8 cellular contexts compared by ENCODE assay signal in genomic region chr12:10612954-10613333, GRCh38. TPM values are rescaled to one million over a fixed set of nuclear protein-coding genes. Genes with fewer than 3 reads are reported as not detected.
DNase-seq lines count a peak whose midpoint lies in the region; ATAC-seq and TF ChIP-seq lines count a peak whose summit lies in the region.

No MANE protein-coding gene starts in this region.

- H3K9me3 ChIP-seq in esophagus muscularis mucosa: no peaks in the 10 kb centered on the region

- intact Hi-C loops in esophagus muscularis mucosa (cut with DNase I): loop anchor here (2.0 to 5.0 kb wide), 2 partner anchors 109 to 136 kb away; partner anchors contain the start of gene YBX3

- H3K27ac ChIP-seq in esophagus muscularis mucosa (replicated peaks in 1 of 4): peak overlapping the region; percentile 84 to 93 (median 86)

- 2% methylated on average over 6 of the region's 6 CpGs for WGBS in esophagus muscularis mucosa

- H3K4me1 Mint-ChIP-seq in osteocyte (ENCODE audit: unreplicated experiment): peaks cover 21% of the 10 kb centered on the region

- peak overlapping the region; percentile 99 for H3K27ac Mint-ChIP-seq in osteocyte (ENCODE audit: unreplicated experiment)

- peak overlapping the region; percentile 96 for H3K4me3 Mint-ChIP-seq in osteocyte (ENCODE audit: unreplicated experiment)

- TF ChIP-seq POLR2A in esophagus muscularis mucosa (IDR thresholded peaks at IDR 0.05; ENCODE audit: low read depth): no peak

- ATAC-seq in HG02870 (IDR thresholded peaks at IDR 0.05; ENCODE audit: unreplicated experiment): peak; percentile 6

- TF ChIP-seq EP300 in esophagus muscularis mucosa (IDR thresholded peaks at IDR 0.05): no peak

- H3K27me3 Mint-ChIP-seq in osteocyte (ENCODE audit: unreplicated experiment): no peaks in the 10 kb centered on the region

- H3K36me3 ChIP-seq in esophagus muscularis mucosa: peaks cover 0 to 31% (median 14%) of the 10 kb centered on the region in 4 donors

- no peaks in the 10 kb centered on the region for H3K27me3 ChIP-seq in esophagus muscularis mucosa

- peak overlapping the region; percentile 72 to 81 (median 78) for H3K4me3 ChIP-seq in esophagus muscularis mucosa

- peaks cover 17% of the 10 kb centered on the region for H3K36me3 Mint-ChIP-seq in osteocyte (ENCODE audit: unreplicated experiment)

- peaks cover 0 to 23% (median 21%) of the 10 kb centered on the region in 4 donors for H3K4me1 ChIP-seq in esophagus muscularis mucosa

- TF ChIP-seq CTCF in esophagus muscularis mucosa (IDR thresholded peaks at IDR 0.05) (no peak), osteocyte (IDR thresholded peaks at IDR 0.05) (no peak)

- no peaks in the 10 kb centered on the region for H3K9me3 Mint-ChIP-seq in osteocyte (ENCODE audit: unreplicated experiment)

- DNase-seq in DMS53 (lab: John Stamatoyannopoulos, UW) (peak; percentile 74), DMS53 treated with DMSO at 0.1 percent for 48 hours (lab: John Stamatoyannopoulos, UW; ENCODE audit: unreplicated experiment) (no peak), RPMI8226 (peak; percentile 17), esophagus muscularis mucosa (ENCODE audit: extremely low spot score) (no peak), osteocyte (ENCODE audit: extremely low spot score, unreplicated experiment) (no peak), NCI-H2081 treated with DMSO at 0.1 percent for 48 hours (lab: John Stamatoyannopoulos, UW) (no peak)
- no peak for DNase-seq in effector CD4-positive, alpha-beta T cell

RNA-seq across cellular contexts. Expression of gene MAGOHB, which starts 0.5 kb away (rescaled TPM):
- total RNA-seq in esophagus muscularis mucosa: 10 to 100 TPM in 3 of 4 donors, 1 to 10 TPM in 1; 10.0 to 14.2 (median 11.3) TPM
- total RNA-seq in osteocyte: 26.8 and 28.1 TPM in 2 replicates

Comparison
In these comparisons a context has a peak if more than half of its experiments do, and no peak if none do; other contexts are left out.
1. DNase-seq: peak in DMS53 (single experiment) and RPMI8226 (single experiment); none in DMS53 treated with DMSO at 0.1 percent for 48 hours (single experiment), esophagus muscularis mucosa (single experiment), osteocyte (single experiment), effector CD4-positive, alpha-beta T cell (single experiment) and NCI-H2081 treated with DMSO at 0.1 percent for 48 hours (single experiment).